In genomic region chr1:65022264-65022663, GRCh38 we compare ENCODE assay signal across 1 cellular context.
TF ChIP-seq lines count a peak whose summit lies in the region.

No MANE protein-coding gene starts in this region.

TF ChIP-seq in GM23338, 12 proteins besides CTCF, POLR2A, EP300 and RAD21 (continued from another document):
- TF ChIP-seq ETS1 (IDR thresholded peaks at IDR 0.05), result no peak
- no peak for TF ChIP-seq EZH2phosphoT487 (IDR thresholded peaks at IDR 0.05; ENCODE audit: unreplicated experiment)
- no peak for TF ChIP-seq EZH2 (IDR thresholded peaks at IDR 0.05; ENCODE audit: low read depth, unreplicated experiment)
- TF ChIP-seq REST (IDR thresholded peaks at IDR 0.05; ENCODE audit: unreplicated experiment), result no peak
- TF ChIP-seq STAT1 (IDR thresholded peaks at IDR 0.05; ENCODE audit: unreplicated experiment), result no peak
TF ChIP-seq in GM23338: peak in this region for 0.
